10 cellular contexts compared by ENCODE assay signal in the genomic region with DNA sequence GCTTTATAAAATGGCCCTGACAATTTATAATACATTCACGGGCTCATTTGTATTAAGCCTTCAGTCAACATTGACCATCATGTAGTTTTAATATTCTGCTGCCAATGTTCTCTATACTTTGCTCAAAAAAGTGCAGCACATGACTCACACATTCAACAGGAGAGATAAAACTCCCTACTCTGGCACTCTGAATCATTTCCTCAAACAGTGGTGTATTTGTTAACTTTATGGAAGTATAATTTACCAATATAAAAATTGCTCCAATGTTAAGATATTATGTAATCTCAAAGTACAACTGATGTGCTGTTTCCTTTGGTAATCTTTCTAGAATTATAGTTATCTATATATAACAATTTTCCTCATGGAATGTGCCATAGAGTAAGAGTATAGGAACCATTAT. TPM values are rescaled to one million over a fixed set of nuclear protein-coding genes. Genes with fewer than 3 reads are reported as not detected.
DNase-seq lines count a peak whose midpoint lies in the region; ATAC-seq lines count a peak whose summit lies in the region.
"Had no signal": no experiment of that assay in that cellular context is flagged by ENCODE, and none has a peak within 500 bp of the region (broad histone marks: within the 10 kb centered on the region; RNA-seq: fewer than 3 reads in every experiment).

No MANE protein-coding gene starts in this region.

- no peak for ATAC-seq in stimulated activated memory B cell treated with anti-CD40 and anti-IgM and Interleukin-4, amounts not matched to agents 10 μg/mL and 1 μg/mL and 100 μg/mL, for 72 hours

- peaks cover 4% of the 10 kb centered on the region for H3K36me3 Mint-ChIP-seq in stimulated activated memory B cell treated with anti-CD40 and anti-IgM and Interleukin-4, amounts not matched to agents 10 μg/mL and 1 μg/mL and 100 μg/mL, for 72 hours
- H3K36me3 Mint-ChIP-seq in T-helper 2 cell treated with Interferon-gamma antibody and Interleukin-4, amounts not matched to agents 5 μg/mL and 100 μg/mL, for 36 hours (ENCODE audit: low read depth) = no peaks in the 10 kb centered on the region

- peaks cover 61% of the 10 kb centered on the region for H3K4me1 Mint-ChIP-seq in stimulated activated memory B cell treated with anti-CD40 and anti-IgM and Interleukin-4, amounts not matched to agents 10 μg/mL and 1 μg/mL and 100 μg/mL, for 72 hours
- H3K4me1 Mint-ChIP-seq in T-helper 2 cell treated with Interferon-gamma antibody and Interleukin-4, amounts not matched to agents 5 μg/mL and 100 μg/mL, for 36 hours (ENCODE audit: low read depth) = peaks cover 26% of the 10 kb centered on the region

- no peaks in the 10 kb centered on the region for H3K27me3 Mint-ChIP-seq in stimulated activated memory B cell treated with anti-CD40 and anti-IgM and Interleukin-4, amounts not matched to agents 10 μg/mL and 1 μg/mL and 100 μg/mL, for 72 hours
- no peaks in the 10 kb centered on the region for H3K27me3 Mint-ChIP-seq in T-helper 2 cell treated with Interferon-gamma antibody and Interleukin-4, amounts not matched to agents 5 μg/mL and 100 μg/mL, for 36 hours (ENCODE audit: low read depth)
- H3K27me3 Mint-ChIP-seq: type B pancreatic cell had no signal

- no peaks in the 10 kb centered on the region for H3K9me3 Mint-ChIP-seq in stimulated activated memory B cell treated with anti-CD40 and anti-IgM and Interleukin-4, amounts not matched to agents 10 μg/mL and 1 μg/mL and 100 μg/mL, for 72 hours
- no peaks in the 10 kb centered on the region for H3K9me3 Mint-ChIP-seq in T-helper 2 cell treated with Interferon-gamma antibody and Interleukin-4, amounts not matched to agents 5 μg/mL and 100 μg/mL, for 36 hours

- H3K4me3 Mint-ChIP-seq in stimulated activated memory B cell treated with anti-CD40 and anti-IgM and Interleukin-4, amounts not matched to agents 10 μg/mL and 1 μg/mL and 100 μg/mL, for 72 hours = no peak overlapping the region
- no peak overlapping the region for H3K4me3 Mint-ChIP-seq in T-helper 2 cell treated with Interferon-gamma antibody and Interleukin-4, amounts not matched to agents 5 μg/mL and 100 μg/mL, for 36 hours
- H3K4me3 Mint-ChIP-seq: type B pancreatic cell had no signal

- H3K27ac Mint-ChIP-seq in stimulated activated memory B cell treated with anti-CD40 and anti-IgM and Interleukin-4, amounts not matched to agents 10 μg/mL and 1 μg/mL and 100 μg/mL, for 72 hours = no peak overlapping the region
- no peak overlapping the region for H3K27ac Mint-ChIP-seq in T-helper 2 cell treated with Interferon-gamma antibody and Interleukin-4, amounts not matched to agents 5 μg/mL and 100 μg/mL, for 36 hours
- H3K27ac Mint-ChIP-seq: type B pancreatic cell had no signal

- H3K27ac ChIP-seq in epithelial cell of prostate = peak overlapping the region; percentile 66

- DNase-seq in GM04504 (ENCODE audit: low read depth) = peak; percentile 47
- peak; percentile 41 for DNase-seq in RKO (ENCODE audit: low spot score)
- DNase-seq in epithelial cell of prostate (ENCODE audit: low read depth, low spot score) = no peak
- peak; percentile 77 for DNase-seq in pulmonary artery endothelial cell (ENCODE audit: low read depth, low spot score)
- DNase-seq in hippocampal formation (lab: John Stamatoyannopoulos, UW) = no peak
- DNase-seq in T-helper 2 cell treated with Interferon-gamma antibody and Interleukin-4, amounts not matched to agents 5 μg/mL and 100 μg/mL, for 36 hours (ENCODE audit: low spot score) = no peak
- DNase-seq: islet precursor cell, NCI-H1694 treated with DMSO at 0.1 percent for 48 hours had no signal

RNA-seq across cellular contexts. Expression of gene MAML2, which starts 39.9 kb away (rescaled TPM):
- 3.5 and 4.7 TPM in 2 replicates for total RNA-seq in pulmonary artery endothelial cell

Comparison
In these comparisons a context has a peak if more than half of its experiments do, and no peak if none do; other contexts are left out.
1. DNase-seq: peak in GM04504 (single experiment), RKO (single experiment) and pulmonary artery endothelial cell (single experiment); none in epithelial cell of prostate (single experiment), hippocampal formation (0 of 2) and T-helper 2 cell treated with Interferon-gamma antibody and Interleukin-4, amounts not matched to agents 5 μg/mL and 100 μg/mL, for 36 hours (single experiment).